10 cellular contexts compared by ENCODE assay signal in the genomic region with DNA sequence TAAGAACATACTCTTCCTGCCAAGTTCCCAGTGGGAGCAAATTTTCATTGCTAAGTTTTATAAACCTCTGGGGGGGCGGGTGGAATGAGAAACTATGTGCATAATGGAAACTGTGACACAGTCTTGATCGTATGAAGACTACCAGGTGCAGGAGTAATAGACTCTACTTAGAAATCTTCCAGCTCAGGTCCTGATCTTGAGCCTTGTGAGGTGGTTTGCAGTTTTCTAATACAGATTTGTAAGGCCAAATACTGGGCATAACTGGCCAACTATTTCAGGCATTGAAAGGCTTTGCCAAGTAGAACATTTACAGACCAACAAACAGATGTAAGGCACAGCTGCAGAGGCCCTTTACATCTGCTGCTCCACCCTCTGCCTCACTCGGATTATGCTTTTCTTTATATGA.
DNase-seq lines count a peak whose midpoint lies in the region; ATAC-seq, FAIRE-seq and TF ChIP-seq lines count a peak whose summit lies in the region.
"Had no signal": no experiment of that assay in that cellular context is flagged by ENCODE, and none has a peak within 500 bp of the region (broad histone marks: within the 10 kb centered on the region; RNA-seq: fewer than 3 reads in every experiment).

No MANE protein-coding gene starts in this region.

- TF ChIP-seq CTCF in right lobe of liver (IDR thresholded peaks at IDR 0.05) (no peak), natural killer cell (IDR thresholded peaks at IDR 0.05) (no peak)

- no peak overlapping the region for H3K4me3 ChIP-seq in right lobe of liver
- H3K4me3 ChIP-seq: skin epidermis had no signal

- peaks cover 0 to 39% (median 17%) of the 10 kb centered on the region in 4 donors for H3K4me1 ChIP-seq in right lobe of liver

- H3K27me3 Mint-ChIP-seq in natural killer cell (ENCODE audit: low read depth in 2 of 2): peaks cover 0 to 7% of the 10 kb centered on the region in 2 donors

- FAIRE-seq in GM12892 (lab: Jason Lieb, UNC): no peak

- H3K36me3 ChIP-seq in right lobe of liver: peaks cover 0 to 8% (median 2%) of the 10 kb centered on the region in 4 donors

- no peaks in the 10 kb centered on the region for H3K9me3 ChIP-seq in right lobe of liver

- H3K4me3 Mint-ChIP-seq in natural killer cell: no peak overlapping the region

- peak; percentile 27 for DNase-seq in GM03348 (ENCODE audit: low spot score)
- peak; percentile 35 for DNase-seq in OCI-M1 (lab: John Stamatoyannopoulos, UW)
- DNase-seq in right lobe of liver: no peak
- DNase-seq in superior temporal gyrus (ENCODE audit: extremely low spot score): no peak
- DNase-seq in T-helper 2 cell: no peak
- no peak for DNase-seq in natural killer cell
- no peak for DNase-seq in GM12892 (ENCODE audit: insufficient read length)
- DNase-seq: KG1 had no signal

- H3K27me3 ChIP-seq in right lobe of liver: no peaks in the 10 kb centered on the region

- no peaks in the 10 kb centered on the region for H3K36me3 Mint-ChIP-seq in natural killer cell

- no peaks in the 10 kb centered on the region for H3K9me3 Mint-ChIP-seq in natural killer cell

- ATAC-seq in GM21717 (IDR thresholded peaks at IDR 0.05; ENCODE audit: unreplicated experiment) (peak; percentile 24), right lobe of liver (peak; percentile 50 to 66 (median 57)), natural killer cell (no peak)

- no peak for TF ChIP-seq POLR2A in right lobe of liver (IDR thresholded peaks at IDR 0.05)
- TF ChIP-seq POLR2A in GM12892 (IDR thresholded peaks at IDR 0.05; ENCODE audit: low read depth, low read length): no peak

- H3K27ac Mint-ChIP-seq in natural killer cell: no peak overlapping the region

- WGBS in right lobe of liver (ENCODE audit: insufficient coverage, low coverage, low lambda C conversion rate, missing lambda C conversion rate): 40% methylated on average over 3 of the region's 3 CpGs

- H3K27ac ChIP-seq in right lobe of liver: peak overlapping the region in 1 of 3 donors; percentile 63

- peaks cover 5% of the 10 kb centered on the region in 2 donors for H3K4me1 Mint-ChIP-seq in natural killer cell

- intact Hi-C loops in right lobe of liver (cut with DNase I): no loop called here
- intact Hi-C loops in natural killer cell (cut with micrococcal nuclease): no loop called here

Comparison
In these comparisons a context has a peak if more than half of its experiments do, and no peak if none do; other contexts are left out.
1. DNase-seq: peak in GM03348 (single experiment) and OCI-M1 (single experiment); none in right lobe of liver (0 of 3), superior temporal gyrus (single experiment), T-helper 2 cell (0 of 5), natural killer cell (single experiment) and GM12892 (single experiment).
2. ATAC-seq: peak in GM21717 (single experiment) and right lobe of liver (4 of 4); none in natural killer cell (0 of 3).